In the genomic region with DNA sequence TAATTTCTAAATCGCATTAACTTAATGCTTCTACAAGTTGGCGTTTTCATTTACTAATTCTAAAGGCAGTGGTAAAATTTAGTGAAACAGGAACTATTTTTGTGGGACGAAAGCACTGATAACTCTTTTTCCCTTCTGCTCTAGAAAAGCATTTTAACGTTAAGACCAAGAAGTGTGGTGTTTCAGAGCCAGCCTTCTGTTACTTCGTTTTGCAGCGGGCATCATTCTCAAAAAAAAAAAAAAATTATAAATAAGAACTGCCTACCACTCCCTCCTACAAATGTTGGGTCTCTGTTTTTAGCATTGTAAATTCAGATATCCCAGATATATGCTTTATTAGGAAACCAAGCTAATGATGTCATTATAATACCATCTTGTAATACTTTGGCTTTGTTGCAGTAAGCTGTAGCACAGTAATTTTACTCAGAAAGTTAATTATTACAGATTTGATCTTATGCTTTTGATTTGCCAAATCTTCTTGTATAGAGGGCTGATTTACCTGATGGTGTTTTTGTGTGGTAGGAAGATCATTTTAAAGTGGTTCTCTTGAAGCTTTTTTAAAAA, we compare ENCODE assay signal across 7 cellular contexts. TPM values are rescaled to one million over a fixed set of nuclear protein-coding genes. Genes with fewer than 3 reads are reported as not detected.
DNase-seq lines count a peak whose midpoint lies in the region; ATAC-seq and TF ChIP-seq lines count a peak whose summit lies in the region.

No MANE protein-coding gene starts in this region.

- H3F3A ChIP-seq in smooth muscle cell (ENCODE audit: low read depth), result peaks cover 3% of the 10 kb centered on the region

- H3K27ac ChIP-seq in smooth muscle cell (ENCODE audit: low read depth), result peak overlapping the region; percentile 88

- H3K27ac Mint-ChIP-seq in T-helper 17 cell, result peak overlapping the region; percentile 94
- peak overlapping the region; percentile 59 for H3K27ac Mint-ChIP-seq in glutamatergic neuron (ENCODE audit: unreplicated experiment)

- H3K79me2 ChIP-seq in smooth muscle cell (ENCODE audit: low read depth), result peaks cover 56% of the 10 kb centered on the region

- peaks cover 5% of the 10 kb centered on the region for H3K9me3 Mint-ChIP-seq in glutamatergic neuron (ENCODE audit: unreplicated experiment)

- H3K27me3 ChIP-seq in H7 (ENCODE audit: control insufficient read depth, insufficient read depth, low read length) (peaks cover 4% of the 10 kb centered on the region), smooth muscle cell (ENCODE audit: low read depth) (peaks cover 2% of the 10 kb centered on the region)

- peaks cover 16% of the 10 kb centered on the region for H3K4me1 ChIP-seq in smooth muscle cell (ENCODE audit: low read depth)

- H3K36me3 Mint-ChIP-seq in T-helper 17 cell (ENCODE audit: low read depth) (peaks cover 5% of the 10 kb centered on the region), glutamatergic neuron (ENCODE audit: unreplicated experiment) (no peaks in the 10 kb centered on the region)

- WGBS in smooth muscle cell (ENCODE audit: low lambda C conversion rate), result 15% methylated on average over 6 of the region's 6 CpGs

- H2AFZ ChIP-seq in smooth muscle cell (ENCODE audit: low read depth), result peak overlapping the region; percentile 74

- DNase-seq in H7 (no peak), T-helper 17 cell (no peak), glutamatergic neuron (no peak), smooth muscle cell (lab: John Stamatoyannopoulos, UW; ENCODE audit: unreplicated experiment) (no peak), HuH-7 (ENCODE audit: low spot score) (no peak)
- DNase-seq in stimulated activated CD4-positive, alpha-beta T cell treated with anti-CD3 and anti-CD28 coated beads, Interleukin-1b, Interleukin-23, amount 100 ng/mL, for 48 hours, result no peak
- DNase-seq in stimulated activated naive CD4-positive, alpha-beta T cell treated with Interleukin-2 at 50 U/mL for 16 hours (lab: John Stamatoyannopoulos, UW), result no peak

- ATAC-seq in T-helper 17 cell, result no peak

- H3K4me2 ChIP-seq in smooth muscle cell, result peak overlapping the region; percentile 98

- peaks cover 30% of the 10 kb centered on the region for H3K4me1 Mint-ChIP-seq in T-helper 17 cell
- peaks cover 12% of the 10 kb centered on the region for H3K4me1 Mint-ChIP-seq in glutamatergic neuron (ENCODE audit: low read depth, unreplicated experiment)

- H3K9ac ChIP-seq in smooth muscle cell (ENCODE audit: low read depth), result peak overlapping the region; percentile 94

- H3K27me3 Mint-ChIP-seq in T-helper 17 cell, result no peaks in the 10 kb centered on the region
- peaks cover 4% of the 10 kb centered on the region for H3K27me3 Mint-ChIP-seq in glutamatergic neuron (ENCODE audit: unreplicated experiment)

- no peaks in the 10 kb centered on the region for H3K9me3 ChIP-seq in T-helper 17 cell (ENCODE audit: control insufficient read depth, low read length, poor library complexity, severe bottlenecking)
- no peaks in the 10 kb centered on the region for H3K9me3 ChIP-seq in smooth muscle cell (replicated peaks; ENCODE audit: low read depth)

- peaks cover 51% of the 10 kb centered on the region for H4K20me1 ChIP-seq in smooth muscle cell (ENCODE audit: low read depth)

- H3K36me3 ChIP-seq in H7 (replicated peaks; ENCODE audit: control insufficient read depth, insufficient read depth, low read length) (no peaks in the 10 kb centered on the region), smooth muscle cell (ENCODE audit: low read depth) (no peaks in the 10 kb centered on the region)

- no peak for TF ChIP-seq CTCF in glutamatergic neuron (IDR thresholded peaks at IDR 0.05; ENCODE audit: partially characterized antibody, unreplicated experiment)
- no peak for TF ChIP-seq CTCF in smooth muscle cell (IDR thresholded peaks at IDR 0.05; ENCODE audit: borderline replicate concordance, insufficient read depth, poor library complexity, severe bottlenecking)

- H3K4me3 Mint-ChIP-seq in T-helper 17 cell, result peak overlapping the region; percentile 93
- H3K4me3 Mint-ChIP-seq in glutamatergic neuron (ENCODE audit: unreplicated experiment), result peak overlapping the region; percentile 93

- H3K4me3 ChIP-seq in H7 (ENCODE audit: insufficient read depth, low read depth, low read length) (peak overlapping the region; percentile 72), smooth muscle cell (peak overlapping the region; percentile 96)

RNA-seq across cellular contexts. Expression of gene ATP11B, which starts 1.6 kb away (rescaled TPM):
- total RNA-seq in H7 (2014; rRNA removed; shearing (Covaris generic)), result 14.2 and 20.1 TPM in 2 replicates
- total RNA-seq in T-helper 17 cell (100 to 1,000 TPM; 121 to 145 TPM), glutamatergic neuron (ENCODE audit: unreplicated experiment) (36.2 TPM), smooth muscle cell (48.7 and 57.0 TPM in 2 replicates)
- 12.0 and 13.6 TPM in 2 replicates for polyA plus RNA-seq in smooth muscle cell
